11 cellular contexts compared by ENCODE assay signal in genomic region chr19:37362733-37363132, GRCh38. TPM values are rescaled to one million over a fixed set of nuclear protein-coding genes. Genes with fewer than 3 reads are reported as not detected.
DNase-seq lines count a peak whose midpoint lies in the region; ATAC-seq and TF ChIP-seq lines count a peak whose summit lies in the region.
"Had no signal": no experiment of that assay in that cellular context is flagged by ENCODE, and none has a peak within 500 bp of the region (broad histone marks: within the 10 kb centered on the region; RNA-seq: fewer than 3 reads in every experiment).

No MANE protein-coding gene starts in this region.

- peaks cover 10% of the 10 kb centered on the region for H3K9me3 ChIP-seq in WERI-Rb-1 (ENCODE audit: severe bottlenecking)

- DNase-seq in AG09309 (ENCODE audit: low read depth) (no peak), ELR (ENCODE audit: low read depth) (peak; percentile 33), WERI-Rb-1 (peak; percentile 65), iPS-NIHi7 (ENCODE audit: extremely low spot score) (peak; percentile 64), activated gamma-delta T cell (lab: John Stamatoyannopoulos, UW) (no peak)
- no peak for DNase-seq in activated CD4-positive, alpha-beta memory T cell treated with anti-CD3 and anti-CD28 coated beads, Interleukin-2, amount 10 ng/mL, durations not matched to agents 7 days and 5 days
- DNase-seq: islet precursor cell, NCI-H2227 treated with DMSO at 0.1 percent for 48 hours, T-cell had no signal

- H3K4me3 ChIP-seq in AG09309 (ENCODE audit: control insufficient read depth, low read depth, low read length), result no peak overlapping the region
- H3K4me3 ChIP-seq in WERI-Rb-1 (ENCODE audit: low read depth, low read length), result no peak overlapping the region

- H3K9me3 Mint-ChIP-seq in activated CD4-positive, alpha-beta memory T cell treated with anti-CD3 and anti-CD28 coated beads, Interleukin-2, amount 10 ng/mL, durations not matched to agents 7 days and 5 days, result peaks cover 49% of the 10 kb centered on the region

- peaks cover 74% of the 10 kb centered on the region for H3K36me3 Mint-ChIP-seq in activated CD4-positive, alpha-beta memory T cell treated with anti-CD3 and anti-CD28 coated beads, Interleukin-2, amount 10 ng/mL, durations not matched to agents 7 days and 5 days (ENCODE audit: low read depth)

- no peaks in the 10 kb centered on the region for H3K27me3 Mint-ChIP-seq in activated CD4-positive, alpha-beta memory T cell treated with anti-CD3 and anti-CD28 coated beads, Interleukin-2, amount 10 ng/mL, durations not matched to agents 7 days and 5 days
- H3K27me3 Mint-ChIP-seq: T-cell had no signal

- H3K4me1 Mint-ChIP-seq in activated CD4-positive, alpha-beta memory T cell treated with anti-CD3 and anti-CD28 coated beads, Interleukin-2, amount 10 ng/mL, durations not matched to agents 7 days and 5 days, result no peaks in the 10 kb centered on the region
- H3K4me1 Mint-ChIP-seq: T-cell had no signal

- H3K36me3 ChIP-seq in WERI-Rb-1, result peaks cover 64% of the 10 kb centered on the region

- H3K27me3 ChIP-seq in WERI-Rb-1 (ENCODE audit: insufficient read depth, low read depth, severe bottlenecking), result no peaks in the 10 kb centered on the region
- H3K27me3 ChIP-seq: neutrophil had no signal

- H3K27ac ChIP-seq in WERI-Rb-1, result no peak overlapping the region
- H3K27ac ChIP-seq: neutrophil had no signal

- H3K4me3 Mint-ChIP-seq in activated CD4-positive, alpha-beta memory T cell treated with anti-CD3 and anti-CD28 coated beads, Interleukin-2, amount 10 ng/mL, durations not matched to agents 7 days and 5 days, result no peak overlapping the region
- H3K4me3 Mint-ChIP-seq: T-cell had no signal

- ATAC-seq in GM18498 (IDR thresholded peaks at IDR 0.05; ENCODE audit: unreplicated experiment), result no peak
- ATAC-seq: T-cell had no signal

- POLR2A ChIA-PET in activated CD4-positive, alpha-beta memory T cell treated with anti-CD3 and anti-CD28 coated beads, Interleukin-2, amount 10 ng/mL, durations not matched to agents 7 days and 5 days (lab: Charles Lee), result no interaction called here

- TF ChIP-seq CTCF in AG09309 (IDR thresholded peaks at IDR 0.05; ENCODE audit: control insufficient read depth, insufficient read depth, low read depth, low read length, missing control alignments), result peak; percentile 6
- peak; percentile 72 for TF ChIP-seq CTCF in WERI-Rb-1 (IDR thresholded peaks at IDR 0.05; ENCODE audit: low read depth, low read length)

- CTCF ChIA-PET in activated CD4-positive, alpha-beta memory T cell treated with anti-CD3 and anti-CD28 coated beads, Interleukin-2, amount 10 ng/mL, durations not matched to agents 7 days and 5 days (lab: Charles Lee), result no interaction called here

- H3K27ac Mint-ChIP-seq in activated CD4-positive, alpha-beta memory T cell treated with anti-CD3 and anti-CD28 coated beads, Interleukin-2, amount 10 ng/mL, durations not matched to agents 7 days and 5 days, result no peak overlapping the region
- H3K27ac Mint-ChIP-seq: T-cell had no signal

RNA-seq across cellular contexts. Expression of gene ZNF527, which starts 8.2 kb away (rescaled TPM):
- 1 to 10 TPM; 4.3 to 4.8 TPM for total RNA-seq in activated CD4-positive, alpha-beta memory T cell treated with anti-CD3 and anti-CD28 coated beads, Interleukin-2, amount 10 ng/mL, durations not matched to agents 7 days and 5 days

Comparison
In these comparisons a context has a peak if more than half of its experiments do, and no peak if none do; other contexts are left out.
1. DNase-seq: peak in ELR (single experiment), WERI-Rb-1 (single experiment) and iPS-NIHi7 (single experiment); none in AG09309 (single experiment), activated CD4-positive, alpha-beta memory T cell treated with anti-CD3 and anti-CD28 coated beads, Interleukin-2, amount 10 ng/mL, durations not matched to agents 7 days and 5 days (single experiment) and activated gamma-delta T cell (single experiment).